25 cellular contexts compared by ENCODE assay signal in genomic region chr6:52360028-52360427, GRCh38. TPM values are rescaled to one million over a fixed set of nuclear protein-coding genes. Genes with fewer than 3 reads are reported as not detected.
DNase-seq lines count a peak whose midpoint lies in the region; ATAC-seq and TF ChIP-seq lines count a peak whose summit lies in the region.
"Had no signal": no experiment of that assay in that cellular context is flagged by ENCODE, and none has a peak within 500 bp of the region (broad histone marks: within the 10 kb centered on the region; RNA-seq: fewer than 3 reads in every experiment).

No MANE protein-coding gene starts in this region.

- no peaks in the 10 kb centered on the region for H3K36me3 Mint-ChIP-seq in activated naive CD8-positive, alpha-beta T cell
- peaks cover 5% of the 10 kb centered on the region for H3K36me3 Mint-ChIP-seq in activated naive CD8-positive, alpha-beta T cell treated with anti-CD3 and anti-CD28 coated beads, Interleukin-2, amount 50 U/mL, for 24 hours (ENCODE audit: low read depth)
- H3K36me3 Mint-ChIP-seq in WTC11: no peaks in the 10 kb centered on the region
- H3K36me3 Mint-ChIP-seq in type B pancreatic cell: no peaks in the 10 kb centered on the region

- no peak overlapping the region for H3K27ac Mint-ChIP-seq in activated naive CD8-positive, alpha-beta T cell
- no peak overlapping the region for H3K27ac Mint-ChIP-seq in activated naive CD8-positive, alpha-beta T cell treated with anti-CD3 and anti-CD28 coated beads, Interleukin-2, amount 50 U/mL, for 24 hours
- no peak overlapping the region for H3K27ac Mint-ChIP-seq in WTC11
- peak overlapping the region; percentile 85 for H3K27ac Mint-ChIP-seq in type B pancreatic cell
- H3K27ac Mint-ChIP-seq: activated CD8-positive, alpha-beta T cell treated with anti-CD3 and anti-CD28 coated beads for 36 hours; activated naive CD4-positive, alpha-beta T cell treated with anti-CD3 and anti-CD28 coated beads for 36 hours; endodermal cell; stimulated activated naive B cell treated with anti-CD40 and anti-IgM and Interleukin-4, amounts not matched to agents 10 μg/mL and 1 μg/mL and 100 μg/mL, for 72 hours had no signal

- no peak overlapping the region for H3K9ac ChIP-seq in mucosa of rectum (ENCODE audit: low read depth in 1 of 2, low read length in 2 of 2)

- POLR2A ChIA-PET in WTC11 (lab: Charles Lee): no interaction called here

- TF ChIP-seq CTCF in WTC11 (IDR thresholded peaks at IDR 0.05) (no peak), type B pancreatic cell (conservative IDR thresholded peaks at IDR 0.05) (no peak)

- DNase-seq in activated naive CD8-positive, alpha-beta T cell treated with anti-CD3 and anti-CD28 coated beads, Interleukin-2, amount 50 U/mL, for 24 hours: no peak
- DNase-seq in WTC11 (ENCODE audit: low spot score) (no peak), type B pancreatic cell (ENCODE audit: extremely low spot score, unreplicated experiment) (no peak), caudate nucleus (lab: John Stamatoyannopoulos, UW) (no peak), amygdala (lab: John Stamatoyannopoulos, UW) (no peak)
- DNase-seq: activated CD4-positive, CD25-positive, alpha-beta regulatory T cell; activated CD8-positive, alpha-beta T cell treated with anti-CD3 and anti-CD28 coated beads for 36 hours; activated naive CD4-positive, alpha-beta T cell treated with anti-CD3 and anti-CD28 coated beads for 36 hours; activated T-cell treated with anti-CD3 and anti-CD28 coated beads, Interleukin-2, amount 50 U/mL, for 1 hour; AML-193; Calu3; endodermal cell; H7; heart right ventricle; mammary epithelial cell; NCI-H774; right cardiac atrium; stimulated activated naive B cell treated with anti-CD40 and anti-IgM and Interleukin-4, amounts not matched to agents 10 μg/mL and 1 μg/mL and 100 μg/mL, for 72 hours; tibial artery had no signal

- H3K36me3 ChIP-seq in mucosa of rectum (ENCODE audit: control insufficient read depth in 2 of 2, insufficient read depth in 2 of 2, low read length in 2 of 2): no peaks in the 10 kb centered on the region
- H3K36me3 ChIP-seq: heart right ventricle, tibial artery had no signal

- H3K4me3 ChIP-seq in mucosa of rectum (ENCODE audit: low read length in 2 of 2): no peak overlapping the region
- H3K4me3 ChIP-seq: heart right ventricle, SJSA1, tibial artery had no signal

- ATAC-seq in activated naive CD8-positive, alpha-beta T cell treated with anti-CD3 and anti-CD28 coated beads, Interleukin-2, amount 50 U/mL, for 24 hours: no peak
- no peak for ATAC-seq in WTC11
- no peak for ATAC-seq in HG03457 (IDR thresholded peaks at IDR 0.05; ENCODE audit: unreplicated experiment)
- ATAC-seq: activated CD8-positive, alpha-beta T cell treated with anti-CD3 and anti-CD28 coated beads for 36 hours; heart right ventricle; Panc1; right cardiac atrium; stimulated activated naive B cell treated with anti-CD40 and anti-IgM and Interleukin-4, amounts not matched to agents 10 μg/mL and 1 μg/mL and 100 μg/mL, for 72 hours had no signal

- H3K9me3 ChIP-seq in mucosa of rectum (ENCODE audit: control insufficient read depth in 2 of 2, low read length in 2 of 2): no peaks in the 10 kb centered on the region
- H3K9me3 ChIP-seq: heart right ventricle, SJSA1, tibial artery had no signal

- H3K4me1 Mint-ChIP-seq in activated naive CD8-positive, alpha-beta T cell (ENCODE audit: low read depth): peaks cover 31% of the 10 kb centered on the region
- peaks cover 27% of the 10 kb centered on the region for H3K4me1 Mint-ChIP-seq in activated naive CD8-positive, alpha-beta T cell treated with anti-CD3 and anti-CD28 coated beads, Interleukin-2, amount 50 U/mL, for 24 hours
- H3K4me1 Mint-ChIP-seq in WTC11 (peaks cover 34% of the 10 kb centered on the region), type B pancreatic cell (ENCODE audit: unreplicated experiment) (peaks cover 38% of the 10 kb centered on the region)

- H3K27ac ChIP-seq in mucosa of rectum (ENCODE audit: low read depth in 2 of 2, low read length in 2 of 2) (peak overlapping the region; percentile 95), caudate nucleus (ENCODE audit: low read depth, low read length) (no peak overlapping the region)
- H3K27ac ChIP-seq: 22Rv1, SJSA1, tibial artery had no signal

- no peaks in the 10 kb centered on the region for H3K27me3 ChIP-seq in mucosa of rectum (ENCODE audit: control insufficient read depth in 2 of 2, insufficient read depth in 2 of 2, low read length in 2 of 2)
- H3K27me3 ChIP-seq: heart right ventricle, SJSA1, tibial artery had no signal

- CTCF ChIA-PET in WTC11 (lab: Charles Lee): no interaction called here

- peaks cover 19 to 29% of the 10 kb centered on the region in 2 donors for H3K4me1 ChIP-seq in mucosa of rectum (ENCODE audit: control insufficient read depth in 2 of 2, insufficient read depth in 2 of 2, low read length in 2 of 2)

- H3K27me3 Mint-ChIP-seq in activated naive CD8-positive, alpha-beta T cell: no peaks in the 10 kb centered on the region
- no peaks in the 10 kb centered on the region for H3K27me3 Mint-ChIP-seq in activated naive CD8-positive, alpha-beta T cell treated with anti-CD3 and anti-CD28 coated beads, Interleukin-2, amount 50 U/mL, for 24 hours
- H3K27me3 Mint-ChIP-seq in WTC11 (ENCODE audit: low read depth) (peaks cover 32% of the 10 kb centered on the region), type B pancreatic cell (peaks cover 18% of the 10 kb centered on the region)
- H3K27me3 Mint-ChIP-seq: activated CD8-positive, alpha-beta T cell treated with anti-CD3 and anti-CD28 coated beads for 36 hours; stimulated activated naive B cell treated with anti-CD40 and anti-IgM and Interleukin-4, amounts not matched to agents 10 μg/mL and 1 μg/mL and 100 μg/mL, for 72 hours had no signal

- no peaks in the 10 kb centered on the region for H3K9me3 Mint-ChIP-seq in activated naive CD8-positive, alpha-beta T cell (ENCODE audit: low read depth)
- H3K9me3 Mint-ChIP-seq in activated naive CD8-positive, alpha-beta T cell treated with anti-CD3 and anti-CD28 coated beads, Interleukin-2, amount 50 U/mL, for 24 hours: no peaks in the 10 kb centered on the region
- H3K9me3 Mint-ChIP-seq in WTC11 (no peaks in the 10 kb centered on the region), type B pancreatic cell (no peaks in the 10 kb centered on the region)
- H3K9me3 Mint-ChIP-seq: activated CD8-positive, alpha-beta T cell treated with anti-CD3 and anti-CD28 coated beads for 36 hours; activated naive CD4-positive, alpha-beta T cell treated with anti-CD3 and anti-CD28 coated beads for 36 hours; endodermal cell; stimulated activated naive B cell treated with anti-CD40 and anti-IgM and Interleukin-4, amounts not matched to agents 10 μg/mL and 1 μg/mL and 100 μg/mL, for 72 hours had no signal

- H3K4me3 Mint-ChIP-seq in activated naive CD8-positive, alpha-beta T cell: peak overlapping the region; percentile 18
- H3K4me3 Mint-ChIP-seq in activated naive CD8-positive, alpha-beta T cell treated with anti-CD3 and anti-CD28 coated beads, Interleukin-2, amount 50 U/mL, for 24 hours: no peak overlapping the region
- H3K4me3 Mint-ChIP-seq in WTC11 (0 out of 2 replicates have a peak overlapping the region, but pooled peaks have one; percentile 78), type B pancreatic cell (peak overlapping the region; percentile 88)
- H3K4me3 Mint-ChIP-seq: activated CD8-positive, alpha-beta T cell treated with anti-CD3 and anti-CD28 coated beads for 36 hours; activated naive CD4-positive, alpha-beta T cell treated with anti-CD3 and anti-CD28 coated beads for 36 hours; endodermal cell; stimulated activated naive B cell treated with anti-CD40 and anti-IgM and Interleukin-4, amounts not matched to agents 10 μg/mL and 1 μg/mL and 100 μg/mL, for 72 hours had no signal

TF ChIP-seq in WTC11, 78 proteins besides CTCF, POLR2A, EP300 and RAD21:
- TF ChIP-seq, protein P1, sequence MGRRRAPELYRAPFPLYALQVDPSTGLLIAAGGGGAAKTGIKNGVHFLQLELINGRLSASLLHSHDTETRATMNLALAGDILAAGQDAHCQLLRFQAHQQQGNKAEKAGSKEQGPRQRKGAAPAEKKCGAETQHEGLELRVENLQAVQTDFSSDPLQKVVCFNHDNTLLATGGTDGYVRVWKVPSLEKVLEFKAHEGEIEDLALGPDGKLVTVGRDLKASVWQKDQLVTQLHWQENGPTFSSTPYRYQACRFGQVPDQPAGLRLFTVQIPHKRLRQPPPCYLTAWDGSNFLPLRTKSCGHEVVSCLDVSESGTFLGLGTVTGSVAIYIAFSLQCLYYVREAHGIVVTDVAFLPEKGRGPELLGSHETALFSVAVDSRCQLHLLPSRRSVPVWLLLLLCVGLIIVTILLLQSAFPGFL (CRISPR knock-in tag; IDR thresholded peaks at IDR 0.05; ENCODE audit: borderline replicate concordance): no peak
- TF ChIP-seq GTF2I (CRISPR knock-in tag; conservative IDR thresholded peaks at IDR 0.05) (no peak), TEAD4 (CRISPR knock-in tag; IDR thresholded peaks at IDR 0.05) (no peak)
- TF ChIP-seq, protein P2, sequence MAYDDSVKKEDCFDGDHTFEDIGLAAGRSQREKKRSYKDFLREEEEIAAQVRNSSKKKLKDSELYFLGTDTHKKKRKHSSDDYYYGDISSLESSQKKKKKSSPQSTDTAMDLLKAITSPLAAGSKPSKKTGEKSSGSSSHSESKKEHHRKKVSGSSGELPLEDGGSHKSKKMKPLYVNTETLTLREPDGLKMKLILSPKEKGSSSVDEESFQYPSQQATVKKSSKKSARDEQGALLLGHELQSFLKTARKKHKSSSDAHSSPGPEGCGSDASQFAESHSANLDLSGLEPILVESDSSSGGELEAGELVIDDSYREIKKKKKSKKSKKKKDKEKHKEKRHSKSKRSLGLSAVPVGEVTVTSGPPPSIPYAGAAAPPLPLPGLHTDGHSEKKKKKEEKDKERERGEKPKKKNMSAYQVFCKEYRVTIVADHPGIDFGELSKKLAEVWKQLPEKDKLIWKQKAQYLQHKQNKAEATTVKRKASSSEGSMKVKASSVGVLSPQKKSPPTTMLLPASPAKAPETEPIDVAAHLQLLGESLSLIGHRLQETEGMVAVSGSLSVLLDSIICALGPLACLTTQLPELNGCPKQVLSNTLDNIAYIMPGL (CRISPR knock-in tag; IDR thresholded peaks at IDR 0.05): no peak
TF ChIP-seq in WTC11: peak in this region for 0.

RNA-seq across cellular contexts. Expression of gene PAQR8, which starts 1.9 kb away (rescaled TPM):
- total RNA-seq in WTC11 (2021) (11.1 to 12.5 TPM (median 11.7 TPM) in 3 replicates), type B pancreatic cell (ENCODE audit: low replicate concordance) (17.6 and 21.2 TPM in 2 replicates)
